Comparison of ENCODE assay signal across 2 cellular contexts in genomic region chr12:14970467-14970866, GRCh38.
TF ChIP-seq lines count a peak whose summit lies in the region.

No MANE protein-coding gene starts in this region.

TF ChIP-seq in A549, 52 proteins besides CTCF, POLR2A, EP300 and RAD21:
- TF ChIP-seq NFE2L2 (conservative IDR thresholded peaks at IDR 0.05; ENCODE audit: low read length) (0 out of 2 replicates have a peak, but pooled peaks have one; percentile 33), HDAC2 (IDR thresholded peaks at IDR 0.05) (no peak), MAFK (IDR thresholded peaks at IDR 0.05; ENCODE audit: partially characterized antibody) (peak; percentile 68)

TF ChIP-seq in GM23338, 12 proteins besides CTCF, POLR2A, EP300 and RAD21:
- TF ChIP-seq EZH2 (IDR thresholded peaks at IDR 0.05; ENCODE audit: low read depth, unreplicated experiment), result no peak
- no peak for TF ChIP-seq REST (IDR thresholded peaks at IDR 0.05; ENCODE audit: unreplicated experiment)
